ENCODE assay signal across 9 cellular contexts in genomic region chr22:23402275-23403151, GRCh38.
DNase-seq lines count a peak whose midpoint lies in the region; ATAC-seq and TF ChIP-seq lines count a peak whose summit lies in the region.
"Had no signal": no experiment of that assay in that cellular context is flagged by ENCODE, and none has a peak within 500 bp of the region (broad histone marks: within the 10 kb centered on the region; RNA-seq: fewer than 3 reads in every experiment).

No MANE protein-coding gene starts in this region.

- peak overlapping the region; percentile 35 for H3K4me3 ChIP-seq in kidney epithelial cell (ENCODE audit: low read depth, low read length)

- peaks cover 2% of the 10 kb centered on the region for H3K4me1 Mint-ChIP-seq in T-helper 17 cell

- no peaks in the 10 kb centered on the region for H3K27me3 ChIP-seq in kidney epithelial cell (ENCODE audit: control insufficient read depth, insufficient read depth, low read length)

- peak; percentile 75 for ATAC-seq in GM18867 (IDR thresholded peaks at IDR 0.05; ENCODE audit: unreplicated experiment)
- ATAC-seq in T-helper 17 cell, result peak; percentile 87
- no peak for ATAC-seq in GM21528 (IDR thresholded peaks at IDR 0.05; ENCODE audit: low FRiP score, unreplicated experiment)

- peak; percentile 56 for TF ChIP-seq CTCF in kidney epithelial cell (IDR thresholded peaks at IDR 0.05; ENCODE audit: insufficient read depth, low read length, poor library complexity, severe bottlenecking)

- H3K9me3 ChIP-seq in T-helper 17 cell (ENCODE audit: control insufficient read depth, low read length, poor library complexity, severe bottlenecking), result no peaks in the 10 kb centered on the region

- H3K4me3 Mint-ChIP-seq in T-helper 17 cell, result peak overlapping the region; percentile 19
- H3K4me3 Mint-ChIP-seq: stimulated activated naive CD8-positive, alpha-beta T cell treated with anti-CD3 and anti-CD28 coated beads, Interleukin-15, Interleukin-2, amounts not matched to agents 100 ng/mL and 50 ng/mL, for 24 hours had no signal

- H3K27me3 Mint-ChIP-seq in T-helper 17 cell, result peaks cover 15% of the 10 kb centered on the region
- H3K27me3 Mint-ChIP-seq: stimulated activated naive CD8-positive, alpha-beta T cell treated with anti-CD3 and anti-CD28 coated beads, Interleukin-15, Interleukin-2, amounts not matched to agents 100 ng/mL and 50 ng/mL, for 24 hours had no signal

- no peaks in the 10 kb centered on the region for H3K36me3 Mint-ChIP-seq in T-helper 17 cell (ENCODE audit: low read depth)

- H3K27ac Mint-ChIP-seq in T-helper 17 cell, result no peak overlapping the region
- H3K27ac Mint-ChIP-seq: stimulated activated naive CD8-positive, alpha-beta T cell treated with anti-CD3 and anti-CD28 coated beads, Interleukin-15, Interleukin-2, amounts not matched to agents 100 ng/mL and 50 ng/mL, for 24 hours had no signal

- peak; percentile 73 for DNase-seq in AG08396 (ENCODE audit: low spot score)
- DNase-seq in Kasumi-1 (lab: John Stamatoyannopoulos, UW), result peak; percentile 47 to 50
- peak in 2 of 3 donors; percentile 34 to 37 for DNase-seq in T-helper 17 cell
- peak; percentile 10 for DNase-seq in central memory CD4-positive, alpha-beta T cell
- DNase-seq in kidney epithelial cell (ENCODE audit: low read depth), result no peak
- peak; percentile 33 for DNase-seq in stimulated activated CD4-positive, alpha-beta T cell treated with anti-CD3 and anti-CD28 coated beads, Interleukin-4, amount 100 ng/mL, for 24 hours

- H3K36me3 ChIP-seq in kidney epithelial cell (ENCODE audit: control insufficient read depth, insufficient read depth, low read length), result no peaks in the 10 kb centered on the region
